ENCODE assay signal across 22 cellular contexts in the genomic region with DNA sequence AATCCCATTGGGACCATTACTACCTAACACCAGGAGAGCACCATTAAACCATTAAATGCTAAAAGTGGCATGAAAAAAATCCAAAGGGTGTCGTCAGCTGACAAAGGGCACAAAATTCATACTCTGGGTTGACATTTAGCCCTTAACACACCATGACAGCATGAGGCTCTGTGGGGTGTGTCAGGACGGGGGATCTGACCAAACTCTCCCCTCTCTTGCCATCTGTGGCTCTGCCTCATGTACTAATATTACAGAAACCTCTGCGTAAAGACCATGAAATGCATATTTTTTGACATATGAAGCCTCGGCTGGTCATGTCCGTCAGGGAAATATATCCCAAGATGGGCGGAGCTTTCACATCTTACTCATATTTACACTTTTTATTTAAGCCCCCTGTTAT.
DNase-seq lines count a peak whose midpoint lies in the region; ATAC-seq and TF ChIP-seq lines count a peak whose summit lies in the region.
"Had no signal": no experiment of that assay in that cellular context is flagged by ENCODE, and none has a peak within 500 bp of the region (broad histone marks: within the 10 kb centered on the region; RNA-seq: fewer than 3 reads in every experiment).

No MANE protein-coding gene starts in this region.

- H3K36me3 Mint-ChIP-seq in stimulated activated naive B cell treated with anti-CD40 and anti-IgM and Interleukin-4, amounts not matched to agents 10 μg/mL and 1 μg/mL and 100 μg/mL, for 72 hours: no peaks in the 10 kb centered on the region
- H3K36me3 Mint-ChIP-seq: CD8-positive, alpha-beta T cell had no signal

- no peak overlapping the region for H2AFZ ChIP-seq in neural cell (ENCODE audit: low read depth, low read length)

- no peak for TF ChIP-seq CTCF in neural cell (IDR thresholded peaks at IDR 0.05; ENCODE audit: poor library complexity, severe bottlenecking)

- H3K4me2 ChIP-seq in neural cell (ENCODE audit: low read length): no peak overlapping the region

- no peaks in the 10 kb centered on the region for H3F3A ChIP-seq in neural cell (ENCODE audit: insufficient read depth, low read length, poor library complexity, severe bottlenecking)

- DNase-seq in NCI-H1436 treated with DMSO at 0.1 percent for 48 hours (lab: John Stamatoyannopoulos, UW): peak; percentile 40
- DNase-seq in NCI-H69 (lab: John Stamatoyannopoulos, UW): peak; percentile 4
- no peak for DNase-seq in stimulated activated naive B cell treated with anti-CD40 and anti-IgM and Interleukin-4, amounts not matched to agents 10 μg/mL and 1 μg/mL and 100 μg/mL, for 72 hours
- DNase-seq in SW480 (ENCODE audit: low spot score): no peak
- no peak for DNase-seq in activated effector memory CD4-positive, alpha-beta T cell treated with anti-CD3 and anti-CD28 coated beads, Interleukin-2, amount 50 U/mL, for 16 hours
- DNase-seq: Caco-2; CD8-positive, alpha-beta T cell; H7; Karpas-422; NCI-H1105; NCI-H2029; NCI-H2171 treated with DMSO at 0.1 percent for 48 hours; NCI-H446; NCI-H526 treated with DMSO at 0.1 percent for 48 hours; Right ventricle myocardium superior; RPMI8226 had no signal

- no peaks in the 10 kb centered on the region for H3K9me2 ChIP-seq in neural cell (ENCODE audit: insufficient read depth, low read length)

- peak overlapping the region; percentile 27 for H3K27ac Mint-ChIP-seq in stimulated activated naive B cell treated with anti-CD40 and anti-IgM and Interleukin-4, amounts not matched to agents 10 μg/mL and 1 μg/mL and 100 μg/mL, for 72 hours
- H3K27ac Mint-ChIP-seq: B cell; CD8-positive, alpha-beta T cell had no signal

- peaks cover 16 to 17% of the 10 kb centered on the region in 2 donors for H3K27me3 Mint-ChIP-seq in stimulated activated naive B cell treated with anti-CD40 and anti-IgM and Interleukin-4, amounts not matched to agents 10 μg/mL and 1 μg/mL and 100 μg/mL, for 72 hours
- H3K27me3 Mint-ChIP-seq: B cell had no signal

- H3K4me1 Mint-ChIP-seq in stimulated activated naive B cell treated with anti-CD40 and anti-IgM and Interleukin-4, amounts not matched to agents 10 μg/mL and 1 μg/mL and 100 μg/mL, for 72 hours: peaks cover 5 to 8% of the 10 kb centered on the region in 2 donors
- H3K4me1 Mint-ChIP-seq: B cell had no signal

- no peak overlapping the region for H3K9ac ChIP-seq in neural cell (ENCODE audit: low read length)

- H3K79me2 ChIP-seq in neural cell (replicated peaks; ENCODE audit: insufficient read depth, low read length): no peaks in the 10 kb centered on the region

- peak overlapping the region; percentile 7 for H3K27ac ChIP-seq in neural cell (ENCODE audit: low read length)
- H3K27ac ChIP-seq: C4-2B had no signal

- peaks cover 2 to 4% of the 10 kb centered on the region in 2 donors for H3K9me3 Mint-ChIP-seq in stimulated activated naive B cell treated with anti-CD40 and anti-IgM and Interleukin-4, amounts not matched to agents 10 μg/mL and 1 μg/mL and 100 μg/mL, for 72 hours

- no peak for TF ChIP-seq RAD21 in neural cell (conservative IDR thresholded peaks at IDR 0.05)

- H3K4me3 Mint-ChIP-seq in stimulated activated naive B cell treated with anti-CD40 and anti-IgM and Interleukin-4, amounts not matched to agents 10 μg/mL and 1 μg/mL and 100 μg/mL, for 72 hours: no peak overlapping the region
- H3K4me3 Mint-ChIP-seq: B cell; CD8-positive, alpha-beta T cell had no signal

- H3K36me3 ChIP-seq in neural cell (ENCODE audit: insufficient read depth, low read length): no peaks in the 10 kb centered on the region

- peaks cover 3% of the 10 kb centered on the region for H3K9me3 ChIP-seq in neural cell (ENCODE audit: low read length)
- H3K9me3 ChIP-seq: Caco-2 had no signal

- TF ChIP-seq EP300 in neural cell (conservative IDR thresholded peaks at IDR 0.05; ENCODE audit: poor library complexity, severe bottlenecking): no peak

- H3K27me3 ChIP-seq in neural cell (ENCODE audit: insufficient read depth, low read depth, low read length): no peaks in the 10 kb centered on the region

- no peak for ATAC-seq in stimulated activated naive B cell treated with anti-CD40 and anti-IgM and Interleukin-4, amounts not matched to agents 10 μg/mL and 1 μg/mL and 100 μg/mL, for 72 hours (replicated peaks)
- no peak for ATAC-seq in GM21723 (IDR thresholded peaks at IDR 0.05; ENCODE audit: unreplicated experiment)
- ATAC-seq: CD8-positive, alpha-beta T cell; GM12878; HepG2 had no signal

- H3K4me3 ChIP-seq in neural cell (ENCODE audit: low read length): no peak overlapping the region
- H3K4me3 ChIP-seq: GM12878 had no signal

- H4K20me1 ChIP-seq in neural cell (ENCODE audit: insufficient read depth): no peaks in the 10 kb centered on the region

TF ChIP-seq in neural cell, 6 proteins besides CTCF, POLR2A, EP300 and RAD21:
- TF ChIP-seq MXI1 (conservative IDR thresholded peaks at IDR 0.05; ENCODE audit: poor library complexity, severe bottlenecking): no peak

Comparison
In these comparisons a context has a peak if more than half of its experiments do, and no peak if none do; other contexts are left out.
1. DNase-seq: peak in NCI-H1436 treated with DMSO at 0.1 percent for 48 hours (single experiment) and NCI-H69 (single experiment); none in stimulated activated naive B cell treated with anti-CD40 and anti-IgM and Interleukin-4, amounts not matched to agents 10 μg/mL and 1 μg/mL and 100 μg/mL, for 72 hours (single experiment), SW480 (single experiment) and activated effector memory CD4-positive, alpha-beta T cell treated with anti-CD3 and anti-CD28 coated beads, Interleukin-2, amount 50 U/mL, for 16 hours (single experiment).